In genomic region chr3:117814975-117815374, GRCh38 we compare ENCODE assay signal across 19 cellular contexts.
"Had no signal": no experiment of that assay in that cellular context is flagged by ENCODE, and none has a peak within 500 bp of the region (broad histone marks: within the 10 kb centered on the region; RNA-seq: fewer than 3 reads in every experiment).

No MANE protein-coding gene starts in this region.

- H3K4me1 Mint-ChIP-seq: activated CD8-positive, alpha-beta memory T cell treated with anti-CD3 and anti-CD28 coated beads, Interleukin-2, amount 10 ng/mL, durations not matched to agents 7 days and 5 days; stimulated activated naive B cell treated with anti-CD40 and anti-IgM and Interleukin-4, amounts not matched to agents 10 μg/mL and 1 μg/mL and 100 μg/mL, for 72 hours had no signal

- H3K27ac Mint-ChIP-seq: activated CD8-positive, alpha-beta memory T cell treated with anti-CD3 and anti-CD28 coated beads, Interleukin-2, amount 10 ng/mL, durations not matched to agents 7 days and 5 days; activated naive CD4-positive, alpha-beta T cell treated with anti-CD3 and anti-CD28 coated beads, Interleukin-2, amount 50 U/mL, for 72 hours; activated T-cell treated with anti-CD3 and anti-CD28 coated beads, Interleukin-2, amount 50 U/mL, for 24 hours; natural killer cell treated with Interleukin-12 subunit alpha and Interleukin-12 subunit beta and Interleukin-15 and Interleukin-18, amount 100 ng/mL, for 72 hours; stimulated activated naive B cell treated with anti-CD40 and anti-IgM and Interleukin-4, amounts not matched to agents 10 μg/mL and 1 μg/mL and 100 μg/mL, for 72 hours had no signal

- H3K9me3 Mint-ChIP-seq: stimulated activated naive B cell treated with anti-CD40 and anti-IgM and Interleukin-4, amounts not matched to agents 10 μg/mL and 1 μg/mL and 100 μg/mL, for 72 hours had no signal

- H3K36me3 Mint-ChIP-seq: activated CD8-positive, alpha-beta memory T cell treated with anti-CD3 and anti-CD28 coated beads, Interleukin-2, amount 10 ng/mL, durations not matched to agents 7 days and 5 days; activated naive CD4-positive, alpha-beta T cell treated with anti-CD3 and anti-CD28 coated beads, Interleukin-2, amount 50 U/mL, for 72 hours; stimulated activated naive B cell treated with anti-CD40 and anti-IgM and Interleukin-4, amounts not matched to agents 10 μg/mL and 1 μg/mL and 100 μg/mL, for 72 hours had no signal

- H3K27me3 ChIP-seq: heart left ventricle, right lobe of liver, spleen had no signal

- H3K27me3 Mint-ChIP-seq: activated CD8-positive, alpha-beta memory T cell treated with anti-CD3 and anti-CD28 coated beads, Interleukin-2, amount 10 ng/mL, durations not matched to agents 7 days and 5 days; activated T-cell treated with anti-CD3 and anti-CD28 coated beads, Interleukin-2, amount 50 U/mL, for 24 hours; natural killer cell treated with Interleukin-12 subunit alpha and Interleukin-12 subunit beta and Interleukin-15 and Interleukin-18, amount 100 ng/mL, for 72 hours; stimulated activated naive B cell treated with anti-CD40 and anti-IgM and Interleukin-4, amounts not matched to agents 10 μg/mL and 1 μg/mL and 100 μg/mL, for 72 hours had no signal

- DNase-seq: activated CD4-positive, alpha-beta T cell treated with anti-CD3 and anti-CD28 coated beads for 1 hour; activated CD4-positive, alpha-beta T cell treated with anti-CD3 and anti-CD28 coated beads, Interleukin-2, amount 50 U/mL, for 48 hours; activated CD8-positive, alpha-beta memory T cell treated with anti-CD3 and anti-CD28 coated beads, Interleukin-2, amount 10 ng/mL, durations not matched to agents 7 days and 5 days; activated effector memory CD4-positive, alpha-beta T cell treated with Interleukin-2 at 50 U/mL for 16 hours; activated T-cell treated with anti-CD3 and anti-CD28 coated beads, Interleukin-2, amount 50 U/mL, for 24 hours; foreskin melanocyte; heart left ventricle; islet precursor cell; occipital lobe; right lobe of liver; spleen; stimulated activated CD4-positive, alpha-beta T cell treated with anti-CD3 and anti-CD28 coated beads, Interleukin-1b, Interleukin-23, amount 100 ng/mL, for 48 hours; stimulated activated naive B cell treated with anti-CD40 and anti-IgM and Interleukin-4, amounts not matched to agents 10 μg/mL and 1 μg/mL and 100 μg/mL, for 72 hours; substantia nigra; T-helper 9 cell; trophoblast cell had no signal

- H3K4me3 ChIP-seq: heart left ventricle, prostate gland, right lobe of liver, spleen had no signal

- H3K4me3 Mint-ChIP-seq: activated CD8-positive, alpha-beta memory T cell treated with anti-CD3 and anti-CD28 coated beads, Interleukin-2, amount 10 ng/mL, durations not matched to agents 7 days and 5 days; activated T-cell treated with anti-CD3 and anti-CD28 coated beads, Interleukin-2, amount 50 U/mL, for 24 hours; natural killer cell treated with Interleukin-12 subunit alpha and Interleukin-12 subunit beta and Interleukin-15 and Interleukin-18, amount 100 ng/mL, for 72 hours; stimulated activated naive B cell treated with anti-CD40 and anti-IgM and Interleukin-4, amounts not matched to agents 10 μg/mL and 1 μg/mL and 100 μg/mL, for 72 hours had no signal

- H3K36me3 ChIP-seq: heart left ventricle, prostate gland, right lobe of liver, spleen had no signal

- H3K9me3 ChIP-seq: prostate gland, right lobe of liver, spleen had no signal

- H3K4me1 ChIP-seq: heart left ventricle, prostate gland, right lobe of liver, spleen had no signal
